Comparison of ENCODE assay signal across 7 cellular contexts in the genomic region with DNA sequence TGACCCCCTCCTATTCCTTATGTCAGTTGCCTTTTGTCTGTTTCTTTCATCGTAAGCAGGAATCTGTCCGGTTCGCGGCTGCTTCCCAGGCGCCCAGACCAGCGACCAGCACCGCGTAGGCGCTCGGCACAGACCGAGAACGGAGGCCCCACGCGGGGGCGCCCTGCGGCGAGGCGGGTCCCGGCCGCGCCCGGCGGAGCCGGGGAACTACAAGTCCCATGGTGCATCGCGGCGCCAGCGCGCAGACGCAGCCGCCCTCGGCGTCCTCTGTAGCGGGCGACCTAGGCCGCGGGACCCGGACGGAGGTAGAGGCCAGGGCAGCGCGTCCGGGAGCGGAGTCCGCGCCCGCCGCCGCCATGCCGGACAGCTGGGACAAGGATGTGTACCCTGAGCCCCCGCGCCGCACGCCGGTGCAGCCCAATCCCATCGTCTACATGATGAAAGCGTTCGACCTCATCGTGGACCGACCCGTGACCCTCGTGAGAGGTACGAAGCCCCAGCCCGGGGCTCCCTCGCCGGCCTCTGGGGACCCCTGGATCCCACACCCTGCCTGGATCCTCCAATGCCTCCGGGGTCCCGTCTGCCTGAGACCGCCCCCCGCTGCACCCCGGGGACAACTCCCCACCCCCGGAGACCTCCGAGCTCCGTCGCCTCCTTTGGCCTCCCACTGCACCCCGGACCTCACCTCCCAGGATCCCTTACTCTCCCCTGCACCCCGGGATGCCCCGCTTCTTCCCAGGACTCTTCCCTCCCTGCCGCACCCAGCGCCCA. TPM values are rescaled to one million over a fixed set of nuclear protein-coding genes. Genes with fewer than 3 reads are reported as not detected.
DNase-seq lines count a peak whose midpoint lies in the region; ATAC-seq and TF ChIP-seq lines count a peak whose summit lies in the region.

A gene (plus strand): TSS at position 270 of the 771 bp plus-strand sequence. CDS start 87 bp downstream, at position 357.

- no peaks in the 10 kb centered on the region for H3K27me3 ChIP-seq in sigmoid colon

- DNase-seq in GM13976 (ENCODE audit: low spot score): peak; percentile 94
- peak; percentile 62 for DNase-seq in NCI-H146 treated with DMSO at 0.1 percent for 48 hours (lab: John Stamatoyannopoulos, UW; ENCODE audit: unreplicated experiment)
- peak; percentile 90 for DNase-seq in T-helper 9 cell
- DNase-seq in astrocyte of the cerebellum (ENCODE audit: low read depth): peak; percentile 44
- DNase-seq in hypothalamus (lab: John Stamatoyannopoulos, UW): peak; percentile 40 to 96 (median 84)
- DNase-seq in sigmoid colon: peak; percentile 96

- no peaks in the 10 kb centered on the region for H3K9me3 ChIP-seq in sigmoid colon

- H3K4me1 ChIP-seq in sigmoid colon: peaks cover 0 to 34% (median 29%) of the 10 kb centered on the region in 4 donors

- peak; percentile 55 to 86 for TF ChIP-seq POLR2A in sigmoid colon (IDR thresholded peaks at IDR 0.05)

- H3K36me3 ChIP-seq in sigmoid colon: peaks cover 12 to 27% (median 22%) of the 10 kb centered on the region in 4 donors

- H3K27ac ChIP-seq in sigmoid colon: peak within 1 kb of the TSS; percentile 89 to 93 (median 92)

- TF ChIP-seq CTCF in GM13976 (IDR thresholded peaks at IDR 0.05; ENCODE audit: borderline replicate concordance, control extremely low read depth, extremely low read depth, insufficient read depth, missing control alignments) (peak; percentile 78), astrocyte of the cerebellum (IDR thresholded peaks at IDR 0.05; ENCODE audit: low read depth, low read length, missing control alignments) (peak; percentile 38), sigmoid colon (IDR thresholded peaks at IDR 0.05) (peak in 3 of 4 experiments; percentile 18 to 57 (median 45))

- 1% methylated on average over 79 of the region's 79 CpGs for WGBS in sigmoid colon, 2 donors

- intact Hi-C loops in sigmoid colon (cut with DNase I): no loop called here

- no peak for TF ChIP-seq EP300 in sigmoid colon (IDR thresholded peaks at IDR 0.05)

- H3K4me3 ChIP-seq in astrocyte of the cerebellum (ENCODE audit: low read depth, low read length): peak within 1 kb of the TSS; percentile 83
- peak within 1 kb of the TSS; percentile 79 to 88 (median 80) for H3K4me3 ChIP-seq in sigmoid colon

- ATAC-seq in HG02798 (IDR thresholded peaks at IDR 0.05; ENCODE audit: poor library complexity, unreplicated experiment): peak; percentile 81

- in situ Hi-C loops in GM13976 (cut with MboI; ENCODE audit: low sequenced_read_pairs, unreplicated experiment) (no loop called here), astrocyte of the cerebellum (cut with HindIII; ENCODE audit: low sequenced_read_pairs) (no loop called here)

RNA-seq across cellular contexts. Expression of the gene that starts here (rescaled TPM):
- 100 to 1,000 TPM; 200 to 332 (median 264) TPM for total RNA-seq in sigmoid colon
- polyA plus RNA-seq in sigmoid colon: 100 to 1,000 TPM; 298 to 489 (median 369) TPM

Comparison
In these comparisons a context has a peak if more than half of its experiments do, and no peak if none do; other contexts are left out.
1. Peak in every context shown above with its lines: DNase-seq, ATAC-seq, H3K4me3 ChIP-seq and H3K27ac ChIP-seq.
2. DNase-seq: peak in every context shown above with its lines; median percentile 96 in sigmoid colon; 94 in GM13976; 90 in T-helper 9 cell; 84 in hypothalamus; 62 in NCI-H146 treated with DMSO at 0.1 percent for 48 hours; 44 in astrocyte of the cerebellum.